Comparison of ENCODE assay signal across 15 cellular contexts in genomic region chr5:83972236-83972635, GRCh38.
DNase-seq lines count a peak whose midpoint lies in the region; TF ChIP-seq lines count a peak whose summit lies in the region.
"Had no signal": no experiment of that assay in that cellular context is flagged by ENCODE, and none has a peak within 500 bp of the region (broad histone marks: within the 10 kb centered on the region; RNA-seq: fewer than 3 reads in every experiment).

No MANE protein-coding gene starts in this region.

- no peak overlapping the region for H3K4me2 ChIP-seq in H9 (ENCODE audit: insufficient read depth, insufficient read length, low read length)

- H3K27ac ChIP-seq in SK-N-MC (peak overlapping the region; percentile 3; the same call in 1 of the 2 replicates), H9 (ENCODE audit: insufficient read length, low read depth, low read length) (no peak overlapping the region)
- H3K27ac ChIP-seq: transverse colon had no signal

- no peaks in the 10 kb centered on the region for H3K27me3 ChIP-seq in H9 (ENCODE audit: insufficient read depth, low read length)
- H3K27me3 ChIP-seq: transverse colon had no signal

- no peak overlapping the region for H4K8ac ChIP-seq in H9 (replicated peaks; ENCODE audit: insufficient read length, low read depth, low read length)

- no peak overlapping the region for H2BK120ac ChIP-seq in H9 (ENCODE audit: low read depth, low read length, poor library complexity, severe bottlenecking)

- no peak overlapping the region for H3K27ac Mint-ChIP-seq in activated T-cell treated with anti-CD3 and anti-CD28 coated beads, Interleukin-2, amount 50 U/mL, for 24 hours
- H3K27ac Mint-ChIP-seq in H9: peak overlapping the region in 1 of 3 experiments; percentile 90; a peak in 2 of 7 replicates
- H3K27ac Mint-ChIP-seq: memory B cell; naive thymus-derived CD8-positive, alpha-beta T cell had no signal

- H4K20me1 ChIP-seq in H9 (ENCODE audit: control insufficient read depth, insufficient read depth, insufficient read length): no peaks in the 10 kb centered on the region

- H3K79me2 ChIP-seq in H9 (ENCODE audit: insufficient read depth, low read length): no peaks in the 10 kb centered on the region

- H4K5ac ChIP-seq in H9 (ENCODE audit: insufficient read length, low read depth, low read length): no peak overlapping the region

- H2BK5ac ChIP-seq in H9 (ENCODE audit: insufficient read length, low read length): no peak overlapping the region

- no peaks in the 10 kb centered on the region for H3K79me1 ChIP-seq in H9 (ENCODE audit: insufficient read depth, low read depth, low read length, poor library complexity, severe bottlenecking)

- TF ChIP-seq CTCF in fibroblast of mammary gland (conservative IDR thresholded peaks at IDR 0.05; ENCODE audit: control insufficient read depth, insufficient read depth, low read depth, low read length) (no peak), H9 (conservative IDR thresholded peaks at IDR 0.05) (no peak)

- H3K4me1 ChIP-seq in H9 (ENCODE audit: insufficient read depth, low read length): no peaks in the 10 kb centered on the region; the same call in 1 of the 2 replicates
- H3K4me1 ChIP-seq: transverse colon had no signal

- H3K36me3 ChIP-seq in SK-N-MC (ENCODE audit: insufficient read depth, low read length): no peaks in the 10 kb centered on the region
- H3K36me3 ChIP-seq: transverse colon had no signal

- H3K4me3 Mint-ChIP-seq in activated T-cell treated with anti-CD3 and anti-CD28 coated beads, Interleukin-2, amount 50 U/mL, for 24 hours: no peak overlapping the region
- no peak overlapping the region for H3K4me3 Mint-ChIP-seq in H9
- H3K4me3 Mint-ChIP-seq: memory B cell; naive thymus-derived CD8-positive, alpha-beta T cell; stimulated activated naive CD8-positive, alpha-beta T cell treated with anti-CD3 and anti-CD28 coated beads, Interleukin-15, amount 100 ng/mL, for 72 hours had no signal

- no peak overlapping the region for H2AK5ac ChIP-seq in H9 (ENCODE audit: insufficient read length, low read length)

- H2AFZ ChIP-seq in H9 (ENCODE audit: low read length): no peak overlapping the region

- H2BK20ac ChIP-seq in H9 (ENCODE audit: low read depth, low read length, poor library complexity, severe bottlenecking): no peak overlapping the region

- no peaks in the 10 kb centered on the region for H3K27me3 Mint-ChIP-seq in activated T-cell treated with anti-CD3 and anti-CD28 coated beads, Interleukin-2, amount 50 U/mL, for 24 hours
- H3K27me3 Mint-ChIP-seq in H9 (ENCODE audit: low read depth): no peaks in the 10 kb centered on the region
- H3K27me3 Mint-ChIP-seq: memory B cell; naive thymus-derived CD8-positive, alpha-beta T cell; stimulated activated naive CD8-positive, alpha-beta T cell treated with anti-CD3 and anti-CD28 coated beads, Interleukin-15, amount 100 ng/mL, for 72 hours had no signal

- no peaks in the 10 kb centered on the region for H3K9me3 ChIP-seq in SK-N-MC (ENCODE audit: low read depth, low read length)
- H3K9me3 ChIP-seq in H9 (ENCODE audit: control insufficient read depth, low read depth, low read length): no peaks in the 10 kb centered on the region
- H3K9me3 ChIP-seq: transverse colon had no signal

- H3K4me3 ChIP-seq in SK-N-MC (no peak overlapping the region), fibroblast of mammary gland (ENCODE audit: control insufficient read depth, low read depth, low read length) (no peak overlapping the region), skeletal muscle cell (ENCODE audit: low read depth, low read length) (no peak overlapping the region)
- H3K4me3 ChIP-seq: transverse colon had no signal

- no peak overlapping the region for H3K23ac ChIP-seq in H9 (ENCODE audit: insufficient read length, low read depth, low read length)

- H2BK15ac ChIP-seq in H9 (ENCODE audit: low read depth, low read length): no peak overlapping the region

- H3K9me3 Mint-ChIP-seq in activated T-cell treated with anti-CD3 and anti-CD28 coated beads, Interleukin-2, amount 50 U/mL, for 24 hours: no peaks in the 10 kb centered on the region
- H3K9me3 Mint-ChIP-seq in H9: no peaks in the 10 kb centered on the region
- H3K9me3 Mint-ChIP-seq: memory B cell; naive thymus-derived CD8-positive, alpha-beta T cell; stimulated activated naive CD8-positive, alpha-beta T cell treated with anti-CD3 and anti-CD28 coated beads, Interleukin-15, amount 100 ng/mL, for 72 hours had no signal

- H2BK12ac ChIP-seq in H9 (ENCODE audit: insufficient read length, low read depth, low read length): no peak overlapping the region

- H3T11ph ChIP-seq in H9 (ENCODE audit: low read length): no peak overlapping the region

- H3K18ac ChIP-seq in H9 (ENCODE audit: insufficient read length, low read depth, low read length): no peak overlapping the region

- H3K36me3 Mint-ChIP-seq in activated T-cell treated with anti-CD3 and anti-CD28 coated beads, Interleukin-2, amount 50 U/mL, for 24 hours (ENCODE audit: low read depth): no peaks in the 10 kb centered on the region
- no peaks in the 10 kb centered on the region for H3K36me3 Mint-ChIP-seq in H9 (ENCODE audit: insufficient read depth in 1 of 3, low read depth in 3 of 3)
- H3K36me3 Mint-ChIP-seq: memory B cell; naive thymus-derived CD8-positive, alpha-beta T cell had no signal

- no peak overlapping the region for H4K91ac ChIP-seq in H9 (ENCODE audit: insufficient read length, low read depth, low read length)

- no peaks in the 10 kb centered on the region for H3K23me2 ChIP-seq in H9 (ENCODE audit: insufficient read length, low read depth, low read length, poor library complexity, severe bottlenecking)

- H3K9ac ChIP-seq in SK-N-MC (ENCODE audit: insufficient read length): no peak overlapping the region
- H3K9ac ChIP-seq in H9 (ENCODE audit: extremely low read depth, insufficient read length, low read length): no peak overlapping the region

- H3K14ac ChIP-seq in H9 (ENCODE audit: insufficient read depth, low read length): no peak overlapping the region

- H3K4ac ChIP-seq in H9 (ENCODE audit: low read depth, low read length): no peak overlapping the region

- no peak overlapping the region for H3K56ac ChIP-seq in H9 (ENCODE audit: insufficient read length, low read depth, low read length)

- DNase-seq in HS-5 (ENCODE audit: low read depth) (peak; percentile 29), SK-N-MC (ENCODE audit: low read depth, low spot score) (no peak), fibroblast of mammary gland (ENCODE audit: low read depth) (peak; percentile 25), skeletal muscle cell (ENCODE audit: low read depth) (peak; percentile 38), cerebellar nuclear complex (lab: John Stamatoyannopoulos, UW) (no peak), H9 (no peak)
- no peak for DNase-seq in activated T-cell treated with anti-CD3 and anti-CD28 coated beads, Interleukin-2, amount 50 U/mL, for 24 hours
- DNase-seq: activated CD4-positive, CD25-positive, alpha-beta regulatory T cell treated with anti-CD3 and anti-CD28 coated beads, Interleukin-2, amount 50 U/mL, for 72 hours; hippocampal formation; naive thymus-derived CD8-positive, alpha-beta T cell; NCI-H1694; stimulated activated CD4-positive, alpha-beta T cell treated with anti-CD3 and anti-CD28 coated beads, Interleukin-2, amount 100 ng/mL, for 48 hours; stimulated activated naive CD8-positive, alpha-beta T cell treated with anti-CD3 and anti-CD28 coated beads, Interleukin-15, amount 100 ng/mL, for 72 hours; transverse colon had no signal

- H3K4me1 Mint-ChIP-seq in activated T-cell treated with anti-CD3 and anti-CD28 coated beads, Interleukin-2, amount 50 U/mL, for 24 hours (ENCODE audit: low read depth): no peaks in the 10 kb centered on the region
- peaks cover 19 to 20% of the 10 kb centered on the region in 2 experiments for H3K4me1 Mint-ChIP-seq in H9
- H3K4me1 Mint-ChIP-seq: memory B cell; naive thymus-derived CD8-positive, alpha-beta T cell; stimulated activated naive CD8-positive, alpha-beta T cell treated with anti-CD3 and anti-CD28 coated beads, Interleukin-15, amount 100 ng/mL, for 72 hours had no signal

Comparison
In these comparisons a context has a peak if more than half of its experiments do, and no peak if none do; other contexts are left out.
1. DNase-seq: peak in HS-5 (single experiment), fibroblast of mammary gland (single experiment) and skeletal muscle cell (single experiment); none in SK-N-MC (single experiment), activated T-cell treated with anti-CD3 and anti-CD28 coated beads, Interleukin-2, amount 50 U/mL, for 24 hours (single experiment), cerebellar nuclear complex (0 of 2) and H9 (single experiment).